20 cellular contexts compared by ENCODE assay signal in the genomic region with DNA sequence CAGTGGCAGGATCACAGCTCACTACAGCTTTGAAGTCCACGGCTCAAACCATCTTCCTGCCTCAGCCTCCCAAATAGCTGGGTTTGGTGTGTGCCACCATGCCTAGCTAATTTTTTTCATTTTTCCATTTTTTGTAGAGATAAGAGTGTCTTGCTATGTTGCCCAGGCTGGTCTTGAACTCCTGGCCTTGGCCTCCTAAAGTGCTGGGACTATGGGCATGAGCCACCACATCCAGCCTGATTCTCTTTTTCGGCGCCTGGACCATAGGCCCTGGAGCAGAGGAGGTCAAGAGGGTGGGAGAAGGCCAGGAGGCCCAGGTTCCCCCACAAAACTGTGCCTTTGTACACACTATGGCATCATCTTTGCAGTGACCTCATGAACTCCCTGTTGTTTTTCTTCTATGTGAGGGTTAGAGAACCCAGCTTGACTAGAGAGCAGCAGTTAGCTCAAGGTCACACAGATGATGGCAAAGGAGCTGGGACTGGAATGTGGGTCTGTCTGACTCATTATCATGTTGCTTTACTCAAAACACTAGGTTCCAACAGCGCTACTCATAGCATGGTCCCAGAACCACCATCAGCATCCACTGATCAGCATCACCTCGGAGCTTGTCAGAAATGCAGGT. TPM values are rescaled to one million over a fixed set of nuclear protein-coding genes. Genes with fewer than 3 reads are reported as not detected.
DNase-seq lines count a peak whose midpoint lies in the region; TF ChIP-seq lines count a peak whose summit lies in the region.
"Had no signal": no experiment of that assay in that cellular context is flagged by ENCODE, and none has a peak within 500 bp of the region (broad histone marks: within the 10 kb centered on the region; RNA-seq: fewer than 3 reads in every experiment).

No MANE protein-coding gene starts in this region.

- TF ChIP-seq CTCF in HFFc6 (IDR thresholded peaks at IDR 0.05) = no peak

- no peaks in the 10 kb centered on the region for H3K9me3 Mint-ChIP-seq in HFFc6
- H3K9me3 Mint-ChIP-seq: nephron had no signal

- peaks cover 12% of the 10 kb centered on the region for H3K27me3 Mint-ChIP-seq in HFFc6 (ENCODE audit: insufficient read depth)

- H3K27ac Mint-ChIP-seq in HFFc6 = no peak overlapping the region; the same call in 1 of the 2 replicates
- H3K27ac Mint-ChIP-seq: nephron had no signal

- DNase-seq in AG20443 (ENCODE audit: low spot score) = peak; percentile 35
- DNase-seq in HFFc6 = peak; percentile 59
- peak; percentile 23 for DNase-seq in astrocyte of the hippocampus (ENCODE audit: low read depth, low spot score)
- DNase-seq in myocyte (ENCODE audit: low read depth) = peak; percentile 40
- no peak for DNase-seq in hypothalamus (lab: John Stamatoyannopoulos, UW)
- DNase-seq in NCI-H510A (lab: John Stamatoyannopoulos, UW) = no peak
- DNase-seq in GF-D8 (lab: John Stamatoyannopoulos, UW) = no peak
- no peak for DNase-seq in NCI-H2081 (lab: John Stamatoyannopoulos, UW)
- DNase-seq: DMS153; lower lobe of right lung; NCI-H2029 treated with DMSO at 0.1 percent for 48 hours; NCI-H69; PC-9; right cardiac atrium; stimulated activated CD4-positive, alpha-beta T cell treated with anti-CD3 and anti-CD28 coated beads, Interleukin-2, amount 100 ng/mL, for 24 hours; testis had no signal

- no peak overlapping the region for H3K4me3 Mint-ChIP-seq in HFFc6
- H3K4me3 Mint-ChIP-seq: nephron had no signal

- H3K36me3 Mint-ChIP-seq in HFFc6 (ENCODE audit: low read depth) = no peaks in the 10 kb centered on the region

- peaks cover 17% of the 10 kb centered on the region for H3K4me1 Mint-ChIP-seq in HFFc6 (ENCODE audit: low read depth)

RNA-seq across cellular contexts. Expression of a gene that starts 16.3 kb away (rescaled TPM):
- not detected for total RNA-seq in HFFc6 (2021; fragmentation: NEBNext Ultra II Directional; extraction: Animal tissue kit (Norgen Biotek cat#: 25700))
- total RNA-seq in myocyte = 99.4 and 105 TPM in 2 replicates
- polyA plus RNA-seq in myocyte (2012) = 8.0 TPM
- total RNA-seq: MCF 10A had no signal
- polyA plus RNA-seq: BJ had no signal

RNA-seq across cellular contexts. Expression of a gene that starts 24.3 kb away (rescaled TPM):
- total RNA-seq in HFFc6 (2021; fragmentation: NEBNext Ultra II Directional; extraction: Animal tissue kit (Norgen Biotek cat#: 25700)) = under 1 TPM in 5 of 6 experiments, not detected in 1; 0.26 to 0.76 (median 0.34) TPM
- 0.99 and 4.8 TPM in 2 replicates for total RNA-seq in myocyte
- not detected for polyA plus RNA-seq in myocyte (2012)
- total RNA-seq: MCF 10A, PC-9 had no signal

RNA-seq across cellular contexts. Expression of a gene that starts 37.8 kb away (rescaled TPM):
- total RNA-seq in HFFc6 (2021; fragmentation: NEBNext Ultra II Directional; extraction: Animal tissue kit (Norgen Biotek cat#: 25700)) = not detected
- total RNA-seq in myocyte = not detected in 2 replicates
- polyA plus RNA-seq in myocyte (2012) = not detected
- total RNA-seq: breast epithelium, lower lobe of right lung, MCF 10A, PC-9, right cardiac atrium had no signal
- polyA plus RNA-seq: BJ, right cardiac atrium had no signal

RNA-seq across cellular contexts. Expression of a gene that starts 41.7 kb away (rescaled TPM):
- total RNA-seq in HFFc6 (2021; fragmentation: NEBNext Ultra II Directional; extraction: Animal tissue kit (Norgen Biotek cat#: 25700)) = under 1 TPM in 3 of 6 experiments, not detected in 3; 0.17 to 0.27 (median 0.19) TPM
- total RNA-seq in myocyte = 0.08 and 0.26 TPM in 2 replicates
- 0.06 TPM for polyA plus RNA-seq in myocyte (2012)
- total RNA-seq: MCF 10A had no signal

RNA-seq across cellular contexts. Expression of a gene that starts 45.4 kb away (rescaled TPM):
- not detected for total RNA-seq in HFFc6 (2021; fragmentation: NEBNext Ultra II Directional; extraction: Animal tissue kit (Norgen Biotek cat#: 25700))
- total RNA-seq in myocyte = not detected in 2 replicates
- polyA plus RNA-seq in myocyte (2012) = not detected
- total RNA-seq: breast epithelium, lower lobe of right lung, MCF 10A, PC-9, right cardiac atrium, testis had no signal
- polyA plus RNA-seq: BJ, right cardiac atrium had no signal

Comparison
In these comparisons a context has a peak if more than half of its experiments do, and no peak if none do; other contexts are left out.
1. DNase-seq: peak in AG20443 (single experiment), HFFc6 (single experiment), astrocyte of the hippocampus (single experiment) and myocyte (single experiment); none in hypothalamus (0 of 51), NCI-H510A (single experiment), GF-D8 (single experiment) and NCI-H2081 (0 of 2).
2. RNA of a gene that starts 16.3 kb away (total RNA-seq): 99.4 to 105 TPM in myocyte; not detected in HFFc6; every median in the first group is over 100 times any median in the second.